8 cellular contexts compared by ENCODE assay signal in genomic region chr6:27757307-27757706, GRCh38.
DNase-seq lines count a peak whose midpoint lies in the region; ATAC-seq and TF ChIP-seq lines count a peak whose summit lies in the region.

No MANE protein-coding gene starts in this region.

- TF ChIP-seq CTCF in heart right ventricle (IDR thresholded peaks at IDR 0.05), result no peak
- TF ChIP-seq CTCF in left ventricle myocardium inferior (IDR thresholded peaks at IDR 0.05; ENCODE audit: borderline replicate concordance), result no peak

- H3K27ac ChIP-seq in heart right ventricle (peak overlapping the region in 1 of 10 donors; percentile 69), left ventricle myocardium inferior (replicated peaks) (no peak overlapping the region)

- intact Hi-C loops in heart right ventricle (cut with DNase I) (loop anchor here in 4 of 10 donors (10.0 kb wide), 3 partner anchors 243 to 583 kb away; no protein-coding TSS in a partner anchor), Right ventricle myocardium inferior (cut with DNase I) (loop anchor here (10.0 kb wide), 1 partner anchor 283 kb away; the partner anchor contains the start of gene ZNF184), left ventricle myocardium inferior (cut with micrococcal nuclease) (loop anchor here (10.0 kb wide), 1 partner anchor 243 kb away; no protein-coding TSS in a partner anchor)

- no peaks in the 10 kb centered on the region for H3K9me3 ChIP-seq in heart right ventricle
- no peaks in the 10 kb centered on the region for H3K9me3 ChIP-seq in left ventricle myocardium inferior (replicated peaks)

- H3K27me3 ChIP-seq in heart right ventricle, result peaks cover 6 to 65% (median 60%) of the 10 kb centered on the region in 7 donors
- peaks cover 61% of the 10 kb centered on the region for H3K27me3 ChIP-seq in left ventricle myocardium inferior (ENCODE audit: low read depth)

- H3K36me3 ChIP-seq in heart right ventricle (no peaks in the 10 kb centered on the region), left ventricle myocardium inferior (no peaks in the 10 kb centered on the region)

- ATAC-seq in heart right ventricle, result no peak
- no peak for ATAC-seq in Right ventricle myocardium inferior
- no peak for ATAC-seq in HG02623 (IDR thresholded peaks at IDR 0.05; ENCODE audit: unreplicated experiment)
- ATAC-seq in GM19035 (IDR thresholded peaks at IDR 0.05; ENCODE audit: unreplicated experiment), result no peak

- H3K4me3 ChIP-seq in heart right ventricle (peak overlapping the region in 6 of 10 donors; percentile 25 to 56 (median 36)), left ventricle myocardium inferior (peak overlapping the region; percentile 38)

- DNase-seq in heart right ventricle (peak in 1 of 2 donors; percentile 34), Right ventricle myocardium inferior (ENCODE audit: missing footprints) (no peak), left ventricle myocardium inferior (no peak), A172 (ENCODE audit: low spot score) (no peak)
- DNase-seq in activated T-cell treated with anti-CD3 and anti-CD28 coated beads, Interleukin-2, amount 50 U/mL, for 48 hours, result peak; percentile 70 to 78
- peak; percentile 48 for DNase-seq in stimulated activated CD4-positive, alpha-beta T cell treated with anti-CD3 and anti-CD28 coated beads, Interleukin-1b, Interleukin-23, amount 100 ng/mL, for 48 hours

- H3K4me1 ChIP-seq in heart right ventricle, result peaks cover 0 to 23% (median 5%) of the 10 kb centered on the region in 9 donors
- H3K4me1 ChIP-seq in left ventricle myocardium inferior, result peaks cover 22% of the 10 kb centered on the region

- WGBS in heart right ventricle, 2 donors, result 10 to 12% methylated on average over 30 of the region's 30 CpGs

Comparison
In these comparisons a context has a peak if more than half of its experiments do, and no peak if none do; other contexts are left out.
1. DNase-seq: peak in activated T-cell treated with anti-CD3 and anti-CD28 coated beads, Interleukin-2, amount 50 U/mL, for 48 hours (2 of 2) and stimulated activated CD4-positive, alpha-beta T cell treated with anti-CD3 and anti-CD28 coated beads, Interleukin-1b, Interleukin-23, amount 100 ng/mL, for 48 hours (single experiment); none in Right ventricle myocardium inferior (single experiment), left ventricle myocardium inferior (single experiment) and A172 (single experiment).